Comparison of ENCODE assay signal across 11 cellular contexts in genomic region chr1:168343566-168343965, GRCh38.
A peak's percentile ranks its signal among the peaks of the same experiment; 100 is the strongest.
DNase-seq lines count a peak whose midpoint lies in the region; ATAC-seq and TF ChIP-seq lines count a peak whose summit lies in the region.
"Had no signal": no experiment of that assay in that cellular context is flagged by ENCODE, and none has a peak within 500 bp of the region (broad histone marks: within the 10 kb centered on the region; RNA-seq: fewer than 3 reads in every experiment).

No MANE protein-coding gene starts in this region.

- H3K4me1 ChIP-seq in Panc1 (ENCODE audit: control insufficient read depth, insufficient read depth, low read length), result peaks cover 2% of the 10 kb centered on the region; the same call in 1 of the 2 replicates
- no peaks in the 10 kb centered on the region for H3K4me1 ChIP-seq in foreskin keratinocyte
- H3K4me1 ChIP-seq in tibial artery, result peaks cover 0 to 17% (median 7%) of the 10 kb centered on the region in 4 donors

- H3K27me3 ChIP-seq in Panc1 (ENCODE audit: control insufficient read depth, insufficient read depth, low read length), result peaks cover 3% of the 10 kb centered on the region; the same call in 1 of the 2 replicates
- no peaks in the 10 kb centered on the region for H3K27me3 ChIP-seq in foreskin keratinocyte
- no peaks in the 10 kb centered on the region for H3K27me3 ChIP-seq in tibial artery
- H3K27me3 ChIP-seq: neutrophil had no signal

- ATAC-seq in Panc1 (peak; percentile 65), foreskin keratinocyte (no peak), HG02970 (IDR thresholded peaks at IDR 0.05; ENCODE audit: low FRiP score, unreplicated experiment) (no peak)

- CTCF ChIA-PET in activated CD4-positive, alpha-beta memory T cell treated with anti-CD3 and anti-CD28 coated beads, Interleukin-2, amount 10 ng/mL, durations not matched to agents 7 days and 5 days (lab: Charles Lee), result interaction anchor here (0.8 to 8.4 kb wide), 35 partner anchors 13 to 1467 kb away, joined by 3 to 272 read pairs (median 9); partner anchors contain the start of genes ATP1B1 and SFT2D2
- CTCF ChIA-PET in activated CD4-positive, alpha-beta memory T cell treated with anti-CD3 and anti-CD28 coated beads for 36 hours (lab: Charles Lee), result interaction anchor here (0.7 to 6.8 kb wide), 43 partner anchors 10 to 1027 kb away, joined by 3 to 126 read pairs (median 8); no protein-coding TSS in a partner anchor
- CTCF ChIA-PET in Panc1 (lab: Charles Lee), result interaction anchor here (0.6 to 1.4 kb wide), 6 partner anchors 32 to 260 kb away, joined by 3 to 9 read pairs (median 4); no protein-coding TSS in a partner anchor

- H3K4me3 ChIP-seq in Panc1 (ENCODE audit: low read depth in 2 of 2, low read length in 2 of 2), result no peak overlapping the region
- H3K4me3 ChIP-seq in tibial artery, result no peak overlapping the region

- TF ChIP-seq CTCF in Panc1 (IDR thresholded peaks at IDR 0.05) (peak; percentile 52), foreskin keratinocyte (conservative IDR thresholded peaks at IDR 0.05) (peak; percentile 39), tibial artery (IDR thresholded peaks at IDR 0.05) (no peak)

- intact Hi-C loops in activated CD4-positive, alpha-beta memory T cell treated with anti-CD3 and anti-CD28 coated beads for 36 hours (cut with micrococcal nuclease), result loop anchor here (2.0 to 10.0 kb wide), 8 partner anchors 65 to 1151 kb away; partner anchors contain the start of genes BLZF1, NME7 and SFT2D2
- intact Hi-C loops in Panc1 (cut with micrococcal nuclease; ENCODE audit: unreplicated experiment), result loop anchor here (5.0 kb wide), 3 partner anchors 94 to 1004 kb away; no protein-coding TSS in a partner anchor
- intact Hi-C loops in tibial artery (cut with DNase I; ENCODE audit: low total_unique reads), result loop anchor here (5.0 to 10.0 kb wide), 2 partner anchors 231 to 1004 kb away; partner anchors contain the start of gene XCL1

- H3K9me3 ChIP-seq in Panc1 (ENCODE audit: control insufficient read depth, insufficient read depth, low read depth, low read length), result no peaks in the 10 kb centered on the region
- no peaks in the 10 kb centered on the region for H3K9me3 ChIP-seq in tibial artery
- H3K9me3 ChIP-seq: neutrophil had no signal

- H3K27me3 Mint-ChIP-seq in activated CD4-positive, alpha-beta memory T cell treated with anti-CD3 and anti-CD28 coated beads, Interleukin-2, amount 10 ng/mL, durations not matched to agents 7 days and 5 days, result peaks cover under 1% of the 10 kb centered on the region
- H3K27me3 Mint-ChIP-seq in activated CD4-positive, alpha-beta memory T cell treated with anti-CD3 and anti-CD28 coated beads for 36 hours, result no peaks in the 10 kb centered on the region

- POLR2A ChIA-PET in activated CD4-positive, alpha-beta memory T cell treated with anti-CD3 and anti-CD28 coated beads, Interleukin-2, amount 10 ng/mL, durations not matched to agents 7 days and 5 days (lab: Charles Lee), result interaction anchor here (0.7 to 4.8 kb wide), 9 partner anchors 17 to 700 kb away, joined by 3 to 64 read pairs (median 6); no protein-coding TSS in a partner anchor
- POLR2A ChIA-PET in activated CD4-positive, alpha-beta memory T cell treated with anti-CD3 and anti-CD28 coated beads for 36 hours (lab: Charles Lee), result no interaction called here
- POLR2A ChIA-PET in Panc1 (lab: Charles Lee), result interaction anchor here (0.6 kb wide), 1 partner anchor 104 kb away, joined by 3 read pairs; no protein-coding TSS in a partner anchor

- peaks cover 23% of the 10 kb centered on the region for H3K36me3 Mint-ChIP-seq in activated CD4-positive, alpha-beta memory T cell treated with anti-CD3 and anti-CD28 coated beads, Interleukin-2, amount 10 ng/mL, durations not matched to agents 7 days and 5 days (ENCODE audit: low read depth)
- no peaks in the 10 kb centered on the region for H3K36me3 Mint-ChIP-seq in activated CD4-positive, alpha-beta memory T cell treated with anti-CD3 and anti-CD28 coated beads for 36 hours

- DNase-seq in activated CD4-positive, alpha-beta memory T cell treated with anti-CD3 and anti-CD28 coated beads, Interleukin-2, amount 10 ng/mL, durations not matched to agents 7 days and 5 days, result no peak
- no peak for DNase-seq in activated CD4-positive, alpha-beta memory T cell treated with anti-CD3 and anti-CD28 coated beads for 36 hours
- no peak for DNase-seq in Panc1 (ENCODE audit: low read depth, low spot score)
- DNase-seq in foreskin keratinocyte, result no peak
- no peak for DNase-seq in tibial artery
- DNase-seq in activated gamma-delta T cell (lab: John Stamatoyannopoulos, UW), result no peak
- DNase-seq in HuH-7.5 (ENCODE audit: low spot score), result no peak
- DNase-seq: activated T-cell treated with anti-CD3 and anti-CD28 coated beads, Interleukin-2, amount 50 U/mL, for 4 hours; foreskin melanocyte had no signal

- in situ Hi-C loops in Panc1 (cut with HindIII; ENCODE audit: low pct_unique_long_range_greater_than_20kb, low sequenced_read_pairs), result no loop called here

- peaks cover 5% of the 10 kb centered on the region for H3K9me3 Mint-ChIP-seq in activated CD4-positive, alpha-beta memory T cell treated with anti-CD3 and anti-CD28 coated beads, Interleukin-2, amount 10 ng/mL, durations not matched to agents 7 days and 5 days
- peaks cover 4% of the 10 kb centered on the region for H3K9me3 Mint-ChIP-seq in activated CD4-positive, alpha-beta memory T cell treated with anti-CD3 and anti-CD28 coated beads for 36 hours
- H3K9me3 Mint-ChIP-seq: activated T-cell treated with anti-CD3 and anti-CD28 coated beads, Interleukin-2, amount 50 U/mL, for 4 hours had no signal

- no peak overlapping the region for H3K4me3 Mint-ChIP-seq in activated CD4-positive, alpha-beta memory T cell treated with anti-CD3 and anti-CD28 coated beads, Interleukin-2, amount 10 ng/mL, durations not matched to agents 7 days and 5 days
- no peak overlapping the region for H3K4me3 Mint-ChIP-seq in activated CD4-positive, alpha-beta memory T cell treated with anti-CD3 and anti-CD28 coated beads for 36 hours
- H3K4me3 Mint-ChIP-seq: activated T-cell treated with anti-CD3 and anti-CD28 coated beads, Interleukin-2, amount 50 U/mL, for 4 hours had no signal

- peak overlapping the region; percentile 15 for H3K27ac Mint-ChIP-seq in activated CD4-positive, alpha-beta memory T cell treated with anti-CD3 and anti-CD28 coated beads, Interleukin-2, amount 10 ng/mL, durations not matched to agents 7 days and 5 days
- H3K27ac Mint-ChIP-seq in activated CD4-positive, alpha-beta memory T cell treated with anti-CD3 and anti-CD28 coated beads for 36 hours, result no peak overlapping the region

- no TSS peak for BruUV-seq in Panc1 (replicated peaks; lab: Mats Ljungman, UMichigan)

- H3K36me3 ChIP-seq in Panc1 (ENCODE audit: control insufficient read depth, insufficient read depth, low read length) (no peaks in the 10 kb centered on the region), tibial artery (no peaks in the 10 kb centered on the region)
- H3K36me3 ChIP-seq: neutrophil had no signal

- H3K4me1 Mint-ChIP-seq in activated CD4-positive, alpha-beta memory T cell treated with anti-CD3 and anti-CD28 coated beads, Interleukin-2, amount 10 ng/mL, durations not matched to agents 7 days and 5 days, result peaks cover 86% of the 10 kb centered on the region
- peaks cover 43% of the 10 kb centered on the region for H3K4me1 Mint-ChIP-seq in activated CD4-positive, alpha-beta memory T cell treated with anti-CD3 and anti-CD28 coated beads for 36 hours (ENCODE audit: low read depth)

- H3K27ac ChIP-seq in Panc1 (ENCODE audit: low read length) (no peak overlapping the region), foreskin keratinocyte (no peak overlapping the region), tibial artery (peak overlapping the region; percentile 67 to 76)
- H3K27ac ChIP-seq: neutrophil had no signal

Comparison
In these comparisons a context has a peak if more than half of its experiments do, and no peak if none do; other contexts are left out.
1. H3K27ac ChIP-seq: peak in tibial artery (2 of 2); none in Panc1 (single experiment) and foreskin keratinocyte (single experiment).
2. CTCF ChIP-seq: peak in Panc1 (single experiment) and foreskin keratinocyte (single experiment); none in tibial artery (0 of 2).